ENCODE assay signal across 1 cellular context in genomic region chr14:54579606-54580005, GRCh38.
TF ChIP-seq lines count a peak whose summit lies in the region.

No MANE protein-coding gene starts in this region.

TF ChIP-seq in SK-N-SH, 30 proteins besides CTCF, POLR2A, EP300 and RAD21 (continued from another document):
- TF ChIP-seq ZBTB33 (IDR thresholded peaks at IDR 0.05; ENCODE audit: borderline replicate concordance, low read depth), result no peak
- TF ChIP-seq GATA2 (CRISPR knock-in tag; IDR thresholded peaks at IDR 0.05), result no peak
TF ChIP-seq in SK-N-SH: peak in this region for 2.
